In the genomic region with DNA sequence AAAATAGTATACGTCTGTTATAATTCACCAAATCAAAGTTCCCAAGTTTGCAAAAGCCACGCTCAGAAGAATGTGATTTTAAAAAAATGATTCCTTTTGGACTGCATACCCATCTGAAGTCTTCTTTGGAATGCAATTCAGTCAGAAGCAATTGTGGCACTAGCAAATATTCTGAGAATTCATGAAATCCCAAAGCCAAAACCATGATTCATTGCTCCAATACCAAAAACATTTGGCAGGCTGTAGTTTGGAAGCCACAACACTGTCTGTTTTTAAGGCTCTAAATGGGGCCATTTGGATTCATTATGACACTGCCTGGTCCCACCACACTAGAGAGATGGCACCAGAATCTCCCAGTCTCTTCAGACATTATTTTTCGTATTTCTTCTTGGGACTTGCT, we compare ENCODE assay signal across 27 cellular contexts. TPM values are rescaled to one million over a fixed set of nuclear protein-coding genes. Genes with fewer than 3 reads are reported as not detected.
DNase-seq lines count a peak whose midpoint lies in the region; ATAC-seq and TF ChIP-seq lines count a peak whose summit lies in the region.
"Had no signal": no experiment of that assay in that cellular context is flagged by ENCODE, and none has a peak within 500 bp of the region (broad histone marks: within the 10 kb centered on the region; RNA-seq: fewer than 3 reads in every experiment).

No MANE protein-coding gene starts in this region.

- no peak overlapping the region for H3K4me3 Mint-ChIP-seq in CD4-positive, alpha-beta T cell
- H3K4me3 Mint-ChIP-seq: activated CD4-positive, alpha-beta T cell treated with anti-CD3 and anti-CD28 coated beads for 36 hours; H9; stimulated activated naive B cell treated with anti-CD40 and anti-IgM and Interleukin-4, amounts not matched to agents 10 μg/mL and 1 μg/mL and 100 μg/mL, for 72 hours had no signal

- no peak overlapping the region for H3K27ac Mint-ChIP-seq in CD4-positive, alpha-beta T cell
- H3K27ac Mint-ChIP-seq: activated CD4-positive, alpha-beta T cell treated with anti-CD3 and anti-CD28 coated beads for 36 hours; H9; stimulated activated naive B cell treated with anti-CD40 and anti-IgM and Interleukin-4, amounts not matched to agents 10 μg/mL and 1 μg/mL and 100 μg/mL, for 72 hours had no signal

- intact Hi-C loops in CD4-positive, alpha-beta T cell (cut with DNase I, micrococcal nuclease), result no loop called here
- intact Hi-C loops in aorta (cut with DNase I), result no loop called here

- H3K4me3 ChIP-seq in choroid plexus epithelial cell (ENCODE audit: low read depth, low read length), result no peak overlapping the region
- H3K4me3 ChIP-seq in osteoblast (ENCODE audit: insufficient read depth, low read length), result no peak overlapping the region
- H3K4me3 ChIP-seq in aorta (ENCODE audit: low read length in 2 of 2), result no peak overlapping the region
- H3K4me3 ChIP-seq: K562, left ventricle myocardium inferior, mucosa of descending colon, tibial artery had no signal

- H3K27me3 ChIP-seq in osteoblast (ENCODE audit: insufficient read depth, low read length) (no peaks in the 10 kb centered on the region), aorta (ENCODE audit: control insufficient read depth in 1 of 2, insufficient read depth in 2 of 2, low read length in 1 of 2) (no peaks in the 10 kb centered on the region)
- H3K27me3 ChIP-seq in CD4-positive, alpha-beta T cell (ENCODE audit: control insufficient read depth, insufficient read depth, low read length), result no peaks in the 10 kb centered on the region
- H3K27me3 ChIP-seq: BE2C, tibial artery had no signal

- H3K9me3 Mint-ChIP-seq in CD4-positive, alpha-beta T cell, result no peaks in the 10 kb centered on the region
- H3K9me3 Mint-ChIP-seq: H9; stimulated activated naive B cell treated with anti-CD40 and anti-IgM and Interleukin-4, amounts not matched to agents 10 μg/mL and 1 μg/mL and 100 μg/mL, for 72 hours had no signal

- H3K4me1 Mint-ChIP-seq in CD4-positive, alpha-beta T cell (ENCODE audit: low read depth), result no peaks in the 10 kb centered on the region
- H3K4me1 Mint-ChIP-seq: activated CD4-positive, alpha-beta T cell treated with anti-CD3 and anti-CD28 coated beads for 36 hours; H9; stimulated activated naive B cell treated with anti-CD40 and anti-IgM and Interleukin-4, amounts not matched to agents 10 μg/mL and 1 μg/mL and 100 μg/mL, for 72 hours had no signal

- 47 to 51% methylated on average over 3 of the region's 3 CpGs for WGBS in aorta, 2 donors

- H3K27ac ChIP-seq in osteoblast (ENCODE audit: low read depth, low read length) (no peak overlapping the region), aorta (ENCODE audit: low read depth in 1 of 2, low read length in 2 of 2) (no peak overlapping the region)
- H3K27ac ChIP-seq in CD4-positive, alpha-beta T cell (ENCODE audit: low read depth, low read length), result no peak overlapping the region
- H3K27ac ChIP-seq: HL-60, left ventricle myocardium inferior, RWPE1, tibial artery had no signal

- DNase-seq in Ammon's horn (ENCODE audit: low spot score) (peak; percentile 29), M059J (ENCODE audit: low read depth) (peak; percentile 42), choroid plexus epithelial cell (ENCODE audit: low read depth) (peak; percentile 1), osteoblast (ENCODE audit: insufficient read length, low spot score, missing footprints) (peak; percentile 38), aorta (no peak), NCI-H1092 treated with DMSO at 0.1 percent for 48 hours (lab: John Stamatoyannopoulos, UW) (no peak), NCI-H69 (lab: John Stamatoyannopoulos, UW) (no peak)
- DNase-seq in CD4-positive, alpha-beta T cell, result no peak
- DNase-seq: activated CD4-positive, alpha-beta T cell treated with anti-CD3 and anti-CD28 coated beads for 36 hours; activated effector memory CD4-positive, alpha-beta T cell treated with Interleukin-2 at 50 U/mL for 16 hours; BE2C; central memory CD4-positive, alpha-beta T cell; effector CD4-positive, alpha-beta T cell; GDM1; H9; left ventricle myocardium inferior; mucosa of descending colon; NCI-H2081 treated with DMSO at 0.1 percent for 48 hours; NCI-H510A; occipital lobe; stimulated activated naive B cell treated with anti-CD40 and anti-IgM and Interleukin-4, amounts not matched to agents 10 μg/mL and 1 μg/mL and 100 μg/mL, for 72 hours; tibial artery had no signal

- CTCF ChIA-PET in CD4-positive, alpha-beta T cell (lab: Charles Lee), result interaction anchor here (0.6 kb wide), 1 partner anchor 25 kb away, joined by 3 read pairs; no protein-coding TSS in a partner anchor

- ATAC-seq in CD4-positive, alpha-beta T cell (ENCODE audit: poor library complexity), result no peak
- ATAC-seq in aorta (ENCODE audit: low FRiP score), result no peak
- ATAC-seq: activated CD4-positive, alpha-beta T cell treated with anti-CD3 and anti-CD28 coated beads for 36 hours; esophagus mucosa; K562; mucosa of descending colon; stimulated activated naive B cell treated with anti-CD40 and anti-IgM and Interleukin-4, amounts not matched to agents 10 μg/mL and 1 μg/mL and 100 μg/mL, for 72 hours had no signal

- H3K4me1 ChIP-seq in osteoblast (ENCODE audit: insufficient read depth, low read length) (no peaks in the 10 kb centered on the region), aorta (ENCODE audit: control insufficient read depth in 1 of 2, insufficient read depth in 2 of 2, low read length in 2 of 2) (no peaks in the 10 kb centered on the region)
- H3K4me1 ChIP-seq: BE2C, left ventricle myocardium inferior had no signal

- H3K79me2 ChIP-seq in osteoblast (ENCODE audit: insufficient read depth, low read length), result no peaks in the 10 kb centered on the region

- no peak overlapping the region for H2AFZ ChIP-seq in osteoblast (ENCODE audit: low read length)

- H3K4me2 ChIP-seq in osteoblast (ENCODE audit: insufficient read depth, low read length), result no peak overlapping the region

- H3K36me3 Mint-ChIP-seq in CD4-positive, alpha-beta T cell (ENCODE audit: low read depth), result no peaks in the 10 kb centered on the region
- H3K36me3 Mint-ChIP-seq: stimulated activated naive B cell treated with anti-CD40 and anti-IgM and Interleukin-4, amounts not matched to agents 10 μg/mL and 1 μg/mL and 100 μg/mL, for 72 hours had no signal

- no peaks in the 10 kb centered on the region for H3K27me3 Mint-ChIP-seq in CD4-positive, alpha-beta T cell
- H3K27me3 Mint-ChIP-seq: activated CD4-positive, alpha-beta T cell treated with anti-CD3 and anti-CD28 coated beads for 36 hours; stimulated activated naive B cell treated with anti-CD40 and anti-IgM and Interleukin-4, amounts not matched to agents 10 μg/mL and 1 μg/mL and 100 μg/mL, for 72 hours had no signal

- POLR2A ChIA-PET in CD4-positive, alpha-beta T cell (lab: Charles Lee), result no interaction called here

- no peaks in the 10 kb centered on the region for H4K20me1 ChIP-seq in osteoblast (ENCODE audit: insufficient read depth, low read length)

- TF ChIP-seq CTCF in choroid plexus epithelial cell (conservative IDR thresholded peaks at IDR 0.05; ENCODE audit: low read depth, low read length), result no peak
- no peak for TF ChIP-seq CTCF in osteoblast (IDR thresholded peaks at IDR 0.05; ENCODE audit: extremely low read depth, low read depth, low read length)
- TF ChIP-seq CTCF in CD4-positive, alpha-beta T cell (IDR thresholded peaks at IDR 0.05), result no peak

- H3K9me3 ChIP-seq in osteoblast (ENCODE audit: low read depth, low read length) (no peaks in the 10 kb centered on the region), aorta (ENCODE audit: control insufficient read depth, low read length) (no peaks in the 10 kb centered on the region)
- H3K9me3 ChIP-seq in CD4-positive, alpha-beta T cell (ENCODE audit: control insufficient read depth, low read length), result no peaks in the 10 kb centered on the region
- H3K9me3 ChIP-seq: BE2C, left ventricle myocardium inferior, mucosa of descending colon, tibial artery had no signal

- no peaks in the 10 kb centered on the region for H3K36me3 ChIP-seq in osteoblast (ENCODE audit: insufficient read depth, low read length)
- no peaks in the 10 kb centered on the region for H3K36me3 ChIP-seq in aorta (ENCODE audit: control insufficient read depth in 1 of 2, insufficient read depth in 2 of 2, low read length in 1 of 2)
- H3K36me3 ChIP-seq: BE2C, left ventricle myocardium inferior, tibial artery had no signal

RNA-seq across cellular contexts. Expression of gene LRRC53, which starts 21.8 kb away (rescaled TPM):
- not detected in 2 replicates for total RNA-seq in M059J (2014; rRNA removed; shearing (Covaris generic))
- total RNA-seq in osteoblast (not detected in 2 replicates), aorta (not detected)
- total RNA-seq in CD4-positive, alpha-beta T cell, result not detected
- polyA plus RNA-seq in aorta, result not detected
- total RNA-seq: activated CD4-positive, alpha-beta T cell treated with anti-CD3 and anti-CD28 coated beads for 36 hours; esophagus mucosa; H9; K562; left ventricle myocardium inferior; mucosa of descending colon; occipital lobe had no signal
- polyA plus RNA-seq: adipose tissue, K562 had no signal

Comparison
In these comparisons a context has a peak if more than half of its experiments do, and no peak if none do; other contexts are left out.
1. DNase-seq: peak in Ammon's horn (single experiment), M059J (single experiment), choroid plexus epithelial cell (single experiment) and osteoblast (single experiment); none in CD4-positive, alpha-beta T cell (0 of 10), aorta (0 of 2), NCI-H1092 treated with DMSO at 0.1 percent for 48 hours (single experiment) and NCI-H69 (single experiment).